In the genomic region with DNA sequence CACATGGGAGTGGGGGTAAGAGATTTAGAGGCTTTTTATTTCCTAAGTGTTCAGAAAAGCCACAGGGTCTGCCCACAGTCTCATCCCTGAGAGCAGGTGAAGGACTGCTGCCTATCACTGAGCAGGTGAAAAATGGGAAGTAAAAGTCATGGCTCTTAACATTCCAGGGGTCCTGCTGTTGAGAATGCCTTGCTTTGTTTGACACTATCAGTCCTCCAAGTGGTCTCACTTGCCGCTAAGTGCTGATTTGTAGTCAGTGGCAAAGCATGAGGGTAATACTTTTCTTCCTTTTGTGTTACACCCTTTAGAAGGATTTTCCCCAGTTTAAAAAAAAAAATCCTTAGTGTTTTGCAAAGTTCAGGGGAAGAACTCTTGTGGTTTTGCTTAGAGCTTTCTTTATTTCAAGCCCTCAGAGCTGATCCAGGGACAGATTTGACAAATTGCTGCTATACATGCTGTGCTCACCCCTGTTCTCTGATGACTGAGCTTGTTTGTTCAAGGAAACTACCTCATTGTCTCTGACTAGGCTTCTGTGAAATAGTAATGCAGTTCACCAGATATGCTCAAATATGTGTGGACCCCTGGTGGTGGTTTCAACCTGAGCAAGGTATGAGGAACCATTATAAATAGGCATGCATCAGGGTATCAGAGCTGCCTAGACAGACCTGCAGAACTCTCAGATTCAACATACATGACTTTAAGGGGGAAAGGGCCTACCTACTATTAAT, we compare ENCODE assay signal across 8 cellular contexts.
DNase-seq lines count a peak whose midpoint lies in the region; ATAC-seq, FAIRE-seq and TF ChIP-seq lines count a peak whose summit lies in the region.

No MANE protein-coding gene starts in this region.

- ATAC-seq in A549, result peak; percentile 90
- ATAC-seq in GM19438 (IDR thresholded peaks at IDR 0.05; ENCODE audit: low read depth, unreplicated experiment), result peak; percentile 85
- ATAC-seq in HG03432 (IDR thresholded peaks at IDR 0.05; ENCODE audit: unreplicated experiment), result peak; percentile 74
- ATAC-seq in left colon, result peak; percentile 72

- intact Hi-C loops in left colon (cut with DNase I, micrococcal nuclease) (no loop called here), transverse colon (cut with DNase I; ENCODE audit: low total_unique reads) (no loop called here)

- DNase-seq in A549 (ENCODE audit: low read depth in 1 of 2, low spot score in 1 of 2) (peak; percentile 18 to 76), SHP77 treated with DMSO at 0.1 percent for 48 hours (lab: John Stamatoyannopoulos, UW) (peak; percentile 39), left colon (peak in 1 of 2 donors; percentile 18), frontal cortex (ENCODE audit: low spot score in 2 of 2) (no peak), transverse colon (no peak), pons (ENCODE audit: low spot score) (no peak)

- no peaks in the 10 kb centered on the region for H3K27me3 ChIP-seq in transverse colon

- H3K36me3 ChIP-seq in transverse colon, result no peaks in the 10 kb centered on the region

- peak; percentile 27 to 30; a peak in 3 of 5 replicates for TF ChIP-seq RAD21 in A549 (conservative IDR thresholded peaks at IDR 0.05 in 1 of 2, IDR thresholded peaks at IDR 0.05 in 1 of 2)

- 0 out of 3 replicates have a peak, but pooled peaks have one; percentile 24 for TF ChIP-seq CTCF in A549 (IDR thresholded peaks at IDR 0.05)
- TF ChIP-seq CTCF in transverse colon (IDR thresholded peaks at IDR 0.05), result peak in 2 of 5 experiments; percentile 6 to 27

- H3K4me1 ChIP-seq in A549 (peaks cover 46% of the 10 kb centered on the region), transverse colon (peaks cover 0 to 16% (median 0%) of the 10 kb centered on the region in 4 donors)

- peak overlapping the region; percentile 54; the same call in 2 of the 3 replicates for H3K4me2 ChIP-seq in A549

- in situ Hi-C loops in transverse colon (cut with MboI; ENCODE audit: low pct_ligation_motif_present in 1 of 4, low pct_unique_long_range_greater_than_20kb in 1 of 4, low sequenced_read_pairs in 3 of 4), result no loop called here

- TF ChIP-seq POLR2A in A549 (IDR thresholded peaks at IDR 0.05; ENCODE audit: low read length) (no peak), transverse colon (IDR thresholded peaks at IDR 0.05) (no peak)

- H3K4me3 ChIP-seq in A549 (no peak overlapping the region), transverse colon (no peak overlapping the region)

- no CpG with 5 or more reads among the region's 1 CpG for WGBS in A549 (ENCODE audit: missing lambda C conversion rate)
- WGBS in transverse colon (ENCODE audit: low coverage in 1 of 2), 2 donors, result 67% methylated on average over 1 of the region's 1 CpG; no CpG with 5 or more reads in 1 of the 2 donors

- H3K27ac ChIP-seq in A549 (peak overlapping the region; percentile 55 to 59), transverse colon (no peak overlapping the region)

- CTCF ChIA-PET in A549 (lab: Yijun Ruan, JAX), result interaction anchor here (0.6 to 2.2 kb wide), 12 partner anchors 9 to 251 kb away, joined by 3 to 19 read pairs (median 3); no protein-coding TSS in a partner anchor

- H3K9me3 ChIP-seq in A549, result no peaks in the 10 kb centered on the region
- no peaks in the 10 kb centered on the region for H3K9me3 ChIP-seq in transverse colon

- no peak for TF ChIP-seq EP300 in A549 (IDR thresholded peaks at IDR 0.05)
- TF ChIP-seq EP300 in transverse colon (IDR thresholded peaks at IDR 0.05; ENCODE audit: low read depth), result no peak

- no peak for FAIRE-seq in A549 (lab: Jason Lieb, UNC)
- FAIRE-seq in frontal cortex (lab: Jason Lieb, UNC), result no peak

- POLR2A ChIA-PET in A549 (lab: Yijun Ruan, JAX), result interaction anchor here (1.0 kb wide), 1 partner anchor 51 kb away, joined by 3 read pairs; no protein-coding TSS in a partner anchor

TF ChIP-seq in A549, 52 proteins besides CTCF, POLR2A, EP300 and RAD21:
- TF ChIP-seq GATA3 (IDR thresholded peaks at IDR 0.05; ENCODE audit: borderline replicate concordance), result no peak
- peak; percentile 44 for TF ChIP-seq MAFK (IDR thresholded peaks at IDR 0.05; ENCODE audit: partially characterized antibody)
- TF ChIP-seq TFCP2L1 (CRISPR knock-in tag; IDR thresholded peaks at IDR 0.05), result no peak
- TF ChIP-seq FOSL2 (IDR thresholded peaks at IDR 0.05), result no peak
- peak; percentile 19; the same call in 1 of the 2 replicates for TF ChIP-seq FOSL2 (CRISPR knock-in tag; IDR thresholded peaks at IDR 0.05)
- TF ChIP-seq SMC3 (IDR thresholded peaks at IDR 0.05), result peak; percentile 43

Comparison
In these comparisons a context has a peak if more than half of its experiments do, and no peak if none do; other contexts are left out.
1. DNase-seq: peak in A549 (2 of 2) and SHP77 treated with DMSO at 0.1 percent for 48 hours (single experiment); none in frontal cortex (0 of 2), transverse colon (single experiment) and pons (single experiment).
2. H3K27ac ChIP-seq: peak in A549 (2 of 2); none in transverse colon (0 of 4).
3. Peak in every context shown above with its lines, with median percentiles within 50 percentile points of each other: ATAC-seq.